2 cellular contexts compared by ENCODE assay signal in the genomic region with DNA sequence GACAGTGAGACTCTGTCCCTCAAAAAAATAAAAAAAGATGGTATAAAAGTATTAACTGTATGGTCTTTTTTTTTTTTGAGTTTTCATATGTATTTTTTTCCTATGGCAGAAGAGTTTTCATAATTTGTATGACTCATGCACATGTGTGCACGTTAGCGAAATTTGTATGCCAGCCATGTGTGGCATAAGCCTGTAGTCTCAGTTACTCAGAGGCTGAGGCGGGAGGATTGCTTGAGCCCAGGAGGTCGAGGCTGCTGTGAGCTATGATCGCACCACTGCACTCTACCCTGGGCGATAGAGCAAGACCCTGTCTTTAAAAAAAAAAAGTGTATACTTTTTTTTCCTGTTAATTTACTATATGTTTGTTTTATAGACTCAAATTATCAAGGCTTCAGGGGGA.
TF ChIP-seq lines count a peak whose summit lies in the region.

No MANE protein-coding gene starts in this region.

TF ChIP-seq in H1, 55 proteins besides CTCF, POLR2A, EP300 and RAD21 (continued from another document):
- TF ChIP-seq, protein P1, sequence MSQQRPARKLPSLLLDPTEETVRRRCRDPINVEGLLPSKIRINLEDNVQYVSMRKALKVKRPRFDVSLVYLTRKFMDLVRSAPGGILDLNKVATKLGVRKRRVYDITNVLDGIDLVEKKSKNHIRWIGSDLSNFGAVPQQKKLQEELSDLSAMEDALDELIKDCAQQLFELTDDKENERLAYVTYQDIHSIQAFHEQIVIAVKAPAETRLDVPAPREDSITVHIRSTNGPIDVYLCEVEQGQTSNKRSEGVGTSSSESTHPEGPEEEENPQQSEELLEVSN (IDR thresholded peaks at IDR 0.05): no peak
- TF ChIP-seq, protein P2, sequence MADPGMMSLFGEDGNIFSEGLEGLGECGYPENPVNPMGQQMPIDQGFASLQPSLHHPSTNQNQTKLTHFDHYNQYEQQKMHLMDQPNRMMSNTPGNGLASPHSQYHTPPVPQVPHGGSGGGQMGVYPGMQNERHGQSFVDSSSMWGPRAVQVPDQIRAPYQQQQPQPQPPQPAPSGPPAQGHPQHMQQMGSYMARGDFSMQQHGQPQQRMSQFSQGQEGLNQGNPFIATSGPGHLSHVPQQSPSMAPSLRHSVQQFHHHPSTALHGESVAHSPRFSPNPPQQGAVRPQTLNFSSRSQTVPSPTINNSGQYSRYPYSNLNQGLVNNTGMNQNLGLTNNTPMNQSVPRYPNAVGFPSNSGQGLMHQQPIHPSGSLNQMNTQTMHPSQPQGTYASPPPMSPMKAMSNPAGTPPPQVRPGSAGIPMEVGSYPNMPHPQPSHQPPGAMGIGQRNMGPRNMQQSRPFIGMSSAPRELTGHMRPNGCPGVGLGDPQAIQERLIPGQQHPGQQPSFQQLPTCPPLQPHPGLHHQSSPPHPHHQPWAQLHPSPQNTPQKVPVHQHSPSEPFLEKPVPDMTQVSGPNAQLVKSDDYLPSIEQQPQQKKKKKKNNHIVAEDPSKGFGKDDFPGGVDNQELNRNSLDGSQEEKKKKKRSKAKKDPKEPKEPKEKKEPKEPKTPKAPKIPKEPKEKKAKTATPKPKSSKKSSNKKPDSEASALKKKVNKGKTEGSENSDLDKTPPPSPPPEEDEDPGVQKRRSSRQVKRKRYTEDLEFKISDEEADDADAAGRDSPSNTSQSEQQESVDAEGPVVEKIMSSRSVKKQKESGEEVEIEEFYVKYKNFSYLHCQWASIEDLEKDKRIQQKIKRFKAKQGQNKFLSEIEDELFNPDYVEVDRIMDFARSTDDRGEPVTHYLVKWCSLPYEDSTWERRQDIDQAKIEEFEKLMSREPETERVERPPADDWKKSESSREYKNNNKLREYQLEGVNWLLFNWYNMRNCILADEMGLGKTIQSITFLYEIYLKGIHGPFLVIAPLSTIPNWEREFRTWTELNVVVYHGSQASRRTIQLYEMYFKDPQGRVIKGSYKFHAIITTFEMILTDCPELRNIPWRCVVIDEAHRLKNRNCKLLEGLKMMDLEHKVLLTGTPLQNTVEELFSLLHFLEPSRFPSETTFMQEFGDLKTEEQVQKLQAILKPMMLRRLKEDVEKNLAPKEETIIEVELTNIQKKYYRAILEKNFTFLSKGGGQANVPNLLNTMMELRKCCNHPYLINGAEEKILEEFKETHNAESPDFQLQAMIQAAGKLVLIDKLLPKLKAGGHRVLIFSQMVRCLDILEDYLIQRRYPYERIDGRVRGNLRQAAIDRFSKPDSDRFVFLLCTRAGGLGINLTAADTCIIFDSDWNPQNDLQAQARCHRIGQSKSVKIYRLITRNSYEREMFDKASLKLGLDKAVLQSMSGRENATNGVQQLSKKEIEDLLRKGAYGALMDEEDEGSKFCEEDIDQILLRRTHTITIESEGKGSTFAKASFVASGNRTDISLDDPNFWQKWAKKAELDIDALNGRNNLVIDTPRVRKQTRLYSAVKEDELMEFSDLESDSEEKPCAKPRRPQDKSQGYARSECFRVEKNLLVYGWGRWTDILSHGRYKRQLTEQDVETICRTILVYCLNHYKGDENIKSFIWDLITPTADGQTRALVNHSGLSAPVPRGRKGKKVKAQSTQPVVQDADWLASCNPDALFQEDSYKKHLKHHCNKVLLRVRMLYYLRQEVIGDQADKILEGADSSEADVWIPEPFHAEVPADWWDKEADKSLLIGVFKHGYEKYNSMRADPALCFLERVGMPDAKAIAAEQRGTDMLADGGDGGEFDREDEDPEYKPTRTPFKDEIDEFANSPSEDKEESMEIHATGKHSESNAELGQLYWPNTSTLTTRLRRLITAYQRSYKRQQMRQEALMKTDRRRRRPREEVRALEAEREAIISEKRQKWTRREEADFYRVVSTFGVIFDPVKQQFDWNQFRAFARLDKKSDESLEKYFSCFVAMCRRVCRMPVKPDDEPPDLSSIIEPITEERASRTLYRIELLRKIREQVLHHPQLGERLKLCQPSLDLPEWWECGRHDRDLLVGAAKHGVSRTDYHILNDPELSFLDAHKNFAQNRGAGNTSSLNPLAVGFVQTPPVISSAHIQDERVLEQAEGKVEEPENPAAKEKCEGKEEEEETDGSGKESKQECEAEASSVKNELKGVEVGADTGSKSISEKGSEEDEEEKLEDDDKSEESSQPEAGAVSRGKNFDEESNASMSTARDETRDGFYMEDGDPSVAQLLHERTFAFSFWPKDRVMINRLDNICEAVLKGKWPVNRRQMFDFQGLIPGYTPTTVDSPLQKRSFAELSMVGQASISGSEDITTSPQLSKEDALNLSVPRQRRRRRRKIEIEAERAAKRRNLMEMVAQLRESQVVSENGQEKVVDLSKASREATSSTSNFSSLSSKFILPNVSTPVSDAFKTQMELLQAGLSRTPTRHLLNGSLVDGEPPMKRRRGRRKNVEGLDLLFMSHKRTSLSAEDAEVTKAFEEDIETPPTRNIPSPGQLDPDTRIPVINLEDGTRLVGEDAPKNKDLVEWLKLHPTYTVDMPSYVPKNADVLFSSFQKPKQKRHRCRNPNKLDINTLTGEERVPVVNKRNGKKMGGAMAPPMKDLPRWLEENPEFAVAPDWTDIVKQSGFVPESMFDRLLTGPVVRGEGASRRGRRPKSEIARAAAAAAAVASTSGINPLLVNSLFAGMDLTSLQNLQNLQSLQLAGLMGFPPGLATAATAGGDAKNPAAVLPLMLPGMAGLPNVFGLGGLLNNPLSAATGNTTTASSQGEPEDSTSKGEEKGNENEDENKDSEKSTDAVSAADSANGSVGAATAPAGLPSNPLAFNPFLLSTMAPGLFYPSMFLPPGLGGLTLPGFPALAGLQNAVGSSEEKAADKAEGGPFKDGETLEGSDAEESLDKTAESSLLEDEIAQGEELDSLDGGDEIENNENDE (IDR thresholded peaks at IDR 0.05; ENCODE audit: insufficient replicate concordance, low read length): no peak

TF ChIP-seq in SK-N-SH treated with all-trans-retinoic acid at 6 μM for 48 hours, 23 proteins besides CTCF, POLR2A, EP300 and RAD21:
- TF ChIP-seq, protein P3, sequence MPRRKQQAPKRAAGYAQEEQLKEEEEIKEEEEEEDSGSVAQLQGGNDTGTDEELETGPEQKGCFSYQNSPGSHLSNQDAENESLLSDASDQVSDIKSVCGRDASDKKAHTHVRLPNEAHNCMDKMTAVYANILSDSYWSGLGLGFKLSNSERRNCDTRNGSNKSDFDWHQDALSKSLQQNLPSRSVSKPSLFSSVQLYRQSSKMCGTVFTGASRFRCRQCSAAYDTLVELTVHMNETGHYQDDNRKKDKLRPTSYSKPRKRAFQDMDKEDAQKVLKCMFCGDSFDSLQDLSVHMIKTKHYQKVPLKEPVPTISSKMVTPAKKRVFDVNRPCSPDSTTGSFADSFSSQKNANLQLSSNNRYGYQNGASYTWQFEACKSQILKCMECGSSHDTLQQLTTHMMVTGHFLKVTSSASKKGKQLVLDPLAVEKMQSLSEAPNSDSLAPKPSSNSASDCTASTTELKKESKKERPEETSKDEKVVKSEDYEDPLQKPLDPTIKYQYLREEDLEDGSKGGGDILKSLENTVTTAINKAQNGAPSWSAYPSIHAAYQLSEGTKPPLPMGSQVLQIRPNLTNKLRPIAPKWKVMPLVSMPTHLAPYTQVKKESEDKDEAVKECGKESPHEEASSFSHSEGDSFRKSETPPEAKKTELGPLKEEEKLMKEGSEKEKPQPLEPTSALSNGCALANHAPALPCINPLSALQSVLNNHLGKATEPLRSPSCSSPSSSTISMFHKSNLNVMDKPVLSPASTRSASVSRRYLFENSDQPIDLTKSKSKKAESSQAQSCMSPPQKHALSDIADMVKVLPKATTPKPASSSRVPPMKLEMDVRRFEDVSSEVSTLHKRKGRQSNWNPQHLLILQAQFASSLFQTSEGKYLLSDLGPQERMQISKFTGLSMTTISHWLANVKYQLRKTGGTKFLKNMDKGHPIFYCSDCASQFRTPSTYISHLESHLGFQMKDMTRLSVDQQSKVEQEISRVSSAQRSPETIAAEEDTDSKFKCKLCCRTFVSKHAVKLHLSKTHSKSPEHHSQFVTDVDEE (CRISPR knock-in tag; IDR thresholded peaks at IDR 0.05): no peak
- TF ChIP-seq BACH2 (CRISPR knock-in tag; IDR thresholded peaks at IDR 0.05; ENCODE audit: borderline replicate concordance) (no peak), OSR1 (CRISPR knock-in tag; IDR thresholded peaks at IDR 0.05) (no peak), ZC3H10 (CRISPR knock-in tag; IDR thresholded peaks at IDR 0.05) (no peak), GLIS3 (CRISPR knock-in tag; IDR thresholded peaks at IDR 0.05) (no peak)
